20 cellular contexts compared by ENCODE assay signal in genomic region chr21:39046236-39046911, GRCh38.
"Had no signal": no experiment of that assay in that cellular context is flagged by ENCODE, and none has a peak within 500 bp of the region (broad histone marks: within the 10 kb centered on the region; RNA-seq: fewer than 3 reads in every experiment).

No MANE protein-coding gene starts in this region.

- H3K9me3 Mint-ChIP-seq: activated B cell treated with CpG ODN at 0.5 μM for 24 hours; activated naive CD4-positive, alpha-beta T cell treated with anti-CD3 and anti-CD28 coated beads for 36 hours; activated T-cell treated with anti-CD3 and anti-CD28 coated beads, Interleukin-2, amount 50 U/mL, for 24 hours; nephron had no signal

- DNase-seq: activated B cell treated with CpG ODN at 0.5 μM for 24 hours; activated CD4-positive, alpha-beta T cell treated with anti-CD3 and anti-CD28 coated beads for 36 hours; activated CD4-positive, alpha-beta T cell treated with anti-CD3 and anti-CD28 coated beads, Interleukin-2, amount 50 U/mL, for 4 hours; activated CD8-positive, alpha-beta memory T cell treated with anti-CD3 and anti-CD28 coated beads for 24 hours; activated CD8-positive, alpha-beta memory T cell treated with anti-CD3 and anti-CD28 coated beads, Interleukin-2, amount 50 U/mL, for 4 hours; activated naive CD4-positive, alpha-beta T cell treated with anti-CD3 and anti-CD28 coated beads for 36 hours; activated naive CD8-positive, alpha-beta T cell treated with anti-CD3 and anti-CD28 coated beads, Interleukin-2, amount 10 ng/mL, durations not matched to agents 7 days and 5 days; activated T-cell treated with anti-CD3 and anti-CD28 coated beads, Interleukin-2, amount 50 U/mL, for 24 hours; amniotic stem cell; effector memory CD4-positive, alpha-beta T cell; foreskin fibroblast; left ventricle myocardium superior; nucleus accumbens; right lobe of liver; SJCRH30; stimulated activated CD4-positive, alpha-beta T cell treated with anti-CD3 and anti-CD28 coated beads, Interleukin-4, amount 100 ng/mL, for 24 hours; stimulated activated naive CD4-positive, alpha-beta T cell treated with Interleukin-2 at 50 U/mL for 16 hours; T-helper 1 cell; upper lobe of right lung had no signal

- H3K4me1 Mint-ChIP-seq: activated B cell treated with CpG ODN at 0.5 μM for 24 hours; activated CD4-positive, alpha-beta T cell treated with anti-CD3 and anti-CD28 coated beads for 36 hours had no signal

- H3K27ac ChIP-seq: right lobe of liver, SJCRH30, upper lobe of right lung had no signal

- H3K4me1 ChIP-seq: SJCRH30, upper lobe of right lung had no signal

- H3K4me3 Mint-ChIP-seq: activated B cell treated with CpG ODN at 0.5 μM for 24 hours; activated CD4-positive, alpha-beta T cell treated with anti-CD3 and anti-CD28 coated beads for 36 hours; activated naive CD4-positive, alpha-beta T cell treated with anti-CD3 and anti-CD28 coated beads for 36 hours; activated naive CD8-positive, alpha-beta T cell treated with anti-CD3 and anti-CD28 coated beads, Interleukin-2, amount 10 ng/mL, durations not matched to agents 7 days and 5 days; activated T-cell treated with anti-CD3 and anti-CD28 coated beads, Interleukin-2, amount 50 U/mL, for 24 hours; nephron had no signal

- H3K27ac Mint-ChIP-seq: activated B cell treated with CpG ODN at 0.5 μM for 24 hours; activated CD4-positive, alpha-beta T cell treated with anti-CD3 and anti-CD28 coated beads for 36 hours; activated naive CD4-positive, alpha-beta T cell treated with anti-CD3 and anti-CD28 coated beads for 36 hours; activated naive CD8-positive, alpha-beta T cell treated with anti-CD3 and anti-CD28 coated beads, Interleukin-2, amount 10 ng/mL, durations not matched to agents 7 days and 5 days; activated T-cell treated with anti-CD3 and anti-CD28 coated beads, Interleukin-2, amount 50 U/mL, for 24 hours; nephron had no signal

- H3K9me3 ChIP-seq: right lobe of liver, SJCRH30, upper lobe of right lung had no signal

- H3K27me3 Mint-ChIP-seq: activated B cell treated with CpG ODN at 0.5 μM for 24 hours; activated CD4-positive, alpha-beta T cell treated with anti-CD3 and anti-CD28 coated beads for 36 hours; activated naive CD8-positive, alpha-beta T cell treated with anti-CD3 and anti-CD28 coated beads, Interleukin-2, amount 10 ng/mL, durations not matched to agents 7 days and 5 days; activated T-cell treated with anti-CD3 and anti-CD28 coated beads, Interleukin-2, amount 50 U/mL, for 24 hours had no signal

- H3K4me3 ChIP-seq: right lobe of liver, SJCRH30, upper lobe of right lung had no signal

- ATAC-seq: activated CD4-positive, alpha-beta T cell treated with anti-CD3 and anti-CD28 coated beads for 36 hours; left ventricle myocardium superior; right lobe of liver; upper lobe of right lung had no signal

- H3K36me3 ChIP-seq: right lobe of liver, SJCRH30, upper lobe of right lung had no signal

- H3K27me3 ChIP-seq: right lobe of liver, SJCRH30, upper lobe of right lung had no signal

- H3K36me3 Mint-ChIP-seq: activated naive CD8-positive, alpha-beta T cell treated with anti-CD3 and anti-CD28 coated beads, Interleukin-2, amount 10 ng/mL, durations not matched to agents 7 days and 5 days had no signal
